In genomic region chr1:92858564-92859399, GRCh38 we compare ENCODE assay signal across 8 cellular contexts. TPM values are rescaled to one million over a fixed set of nuclear protein-coding genes. Genes with fewer than 3 reads are reported as not detected.
DNase-seq lines count a peak whose midpoint lies in the region; ATAC-seq, FAIRE-seq and TF ChIP-seq lines count a peak whose summit lies in the region.

No MANE protein-coding gene starts in this region.

- ATAC-seq in GM19463 (IDR thresholded peaks at IDR 0.05; ENCODE audit: unreplicated experiment) (peak; percentile 38), HG03469 (IDR thresholded peaks at IDR 0.05; ENCODE audit: unreplicated experiment) (no peak)
- peak; percentile 72 for ATAC-seq in activated naive CD8-positive, alpha-beta T cell treated with anti-CD3 and anti-CD28 coated beads, Interleukin-2, amount 50 U/mL, for 24 hours

- FAIRE-seq in RCC 7860 (lab: Jason Lieb, UNC) = peak; percentile 95

- POLR2A ChIA-PET in Caco-2 (lab: Charles Lee) = no interaction called here

- intact Hi-C loops in Caco-2 (cut with micrococcal nuclease; ENCODE audit: unreplicated experiment) = loop anchor here (1.0 to 2.0 kb wide), 4 partner anchors 44 to 136 kb away; no protein-coding TSS in a partner anchor

- BruUV-seq in Caco-2 (replicated peaks; lab: Mats Ljungman, UMichigan) = no TSS peak

- H3K4me1 Mint-ChIP-seq in Caco-2 (ENCODE audit: low read depth, unreplicated experiment) (peaks cover 14% of the 10 kb centered on the region), glutamatergic neuron (ENCODE audit: low read depth, unreplicated experiment) (peaks cover 11% of the 10 kb centered on the region)
- H3K4me1 Mint-ChIP-seq in activated naive CD8-positive, alpha-beta T cell treated with anti-CD3 and anti-CD28 coated beads, Interleukin-2, amount 50 U/mL, for 24 hours = peaks cover 21% of the 10 kb centered on the region

- H3K4me3 Mint-ChIP-seq in Caco-2 (ENCODE audit: unreplicated experiment) (peak overlapping the region; percentile 10), glutamatergic neuron (ENCODE audit: unreplicated experiment) (peak overlapping the region; percentile 26)
- H3K4me3 Mint-ChIP-seq in activated naive CD8-positive, alpha-beta T cell treated with anti-CD3 and anti-CD28 coated beads, Interleukin-2, amount 50 U/mL, for 24 hours = peak overlapping the region; percentile 50

- H3K36me3 Mint-ChIP-seq in Caco-2 (ENCODE audit: insufficient read depth, unreplicated experiment) = no peaks in the 10 kb centered on the region
- peaks cover 8% of the 10 kb centered on the region for H3K36me3 Mint-ChIP-seq in activated naive CD8-positive, alpha-beta T cell treated with anti-CD3 and anti-CD28 coated beads, Interleukin-2, amount 50 U/mL, for 24 hours (ENCODE audit: low read depth)
- no peaks in the 10 kb centered on the region for H3K36me3 Mint-ChIP-seq in glutamatergic neuron (ENCODE audit: unreplicated experiment)

- no peaks in the 10 kb centered on the region for H3K36me3 ChIP-seq in Caco-2 (ENCODE audit: control insufficient read depth, insufficient read depth, low read length)

- CTCF ChIA-PET in Caco-2 (lab: Charles Lee) = interaction anchor here (0.7 to 2.3 kb wide), 7 partner anchors 92 to 136 kb away, joined by 3 to 14 read pairs (median 5); partner anchors contain the start of gene DIPK1A

- no peaks in the 10 kb centered on the region for H3K4me1 ChIP-seq in Caco-2

- H3K9me3 ChIP-seq in Caco-2 = no peaks in the 10 kb centered on the region

- H3K4me3 ChIP-seq in Caco-2 (ENCODE audit: low read depth, low read length) = no peak overlapping the region

- H3K27me3 ChIP-seq in Caco-2 (replicated peaks; ENCODE audit: control insufficient read depth, insufficient read depth, low read length) = no peaks in the 10 kb centered on the region

- DNase-seq in Caco-2 (peak; percentile 46 to 62), LoVo (ENCODE audit: low spot score) (peak; percentile 86), RCC 7860 (ENCODE audit: low spot score) (peak; percentile 68), glutamatergic neuron (peak; percentile 23), pons (ENCODE audit: low spot score) (peak; percentile 98)
- peak; percentile 42 for DNase-seq in activated naive CD8-positive, alpha-beta T cell treated with anti-CD3 and anti-CD28 coated beads, Interleukin-2, amount 50 U/mL, for 24 hours

- no peaks in the 10 kb centered on the region for H3K9me3 Mint-ChIP-seq in Caco-2 (ENCODE audit: unreplicated experiment)
- no peaks in the 10 kb centered on the region for H3K9me3 Mint-ChIP-seq in activated naive CD8-positive, alpha-beta T cell treated with anti-CD3 and anti-CD28 coated beads, Interleukin-2, amount 50 U/mL, for 24 hours
- H3K9me3 Mint-ChIP-seq in glutamatergic neuron (ENCODE audit: unreplicated experiment) = peaks cover 9% of the 10 kb centered on the region

- H3K27ac Mint-ChIP-seq in Caco-2 (ENCODE audit: unreplicated experiment) (no peak overlapping the region), glutamatergic neuron (ENCODE audit: unreplicated experiment) (no peak overlapping the region)
- H3K27ac Mint-ChIP-seq in activated naive CD8-positive, alpha-beta T cell treated with anti-CD3 and anti-CD28 coated beads, Interleukin-2, amount 50 U/mL, for 24 hours = peak overlapping the region; percentile 0

- no peaks in the 10 kb centered on the region for H3K27me3 Mint-ChIP-seq in Caco-2 (ENCODE audit: insufficient read depth, unreplicated experiment)
- no peaks in the 10 kb centered on the region for H3K27me3 Mint-ChIP-seq in activated naive CD8-positive, alpha-beta T cell treated with anti-CD3 and anti-CD28 coated beads, Interleukin-2, amount 50 U/mL, for 24 hours
- peaks cover 4% of the 10 kb centered on the region for H3K27me3 Mint-ChIP-seq in glutamatergic neuron (ENCODE audit: unreplicated experiment)

- TF ChIP-seq CTCF in Caco-2 (IDR thresholded peaks at IDR 0.05; ENCODE audit: insufficient read depth in 1 of 2, low read depth in 1 of 2, low read length in 1 of 2, severe bottlenecking in 1 of 2, unreplicated experiment in 1 of 2) = peak; percentile 67 to 71
- peak; percentile 96 for TF ChIP-seq CTCF in glutamatergic neuron (IDR thresholded peaks at IDR 0.05; ENCODE audit: partially characterized antibody, unreplicated experiment)

RNA-seq across cellular contexts. Expression of gene RPL5, which starts 26.9 kb away (rescaled TPM):
- total RNA-seq in Caco-2 (2022) = 1,118 and 1,177 TPM in 2 replicates
- 692 TPM for total RNA-seq in glutamatergic neuron (ENCODE audit: unreplicated experiment)

Comparison
In these comparisons a context has a peak if more than half of its experiments do, and no peak if none do; other contexts are left out.
1. DNase-seq: peak in every context shown above with its lines; median percentile 98 in pons; 86 in LoVo; 68 in RCC 7860; 54 in Caco-2; 42 in activated naive CD8-positive, alpha-beta T cell treated with anti-CD3 and anti-CD28 coated beads, Interleukin-2, amount 50 U/mL, for 24 hours; 23 in glutamatergic neuron.